ENCODE assay signal across 9 cellular contexts in the genomic region with DNA sequence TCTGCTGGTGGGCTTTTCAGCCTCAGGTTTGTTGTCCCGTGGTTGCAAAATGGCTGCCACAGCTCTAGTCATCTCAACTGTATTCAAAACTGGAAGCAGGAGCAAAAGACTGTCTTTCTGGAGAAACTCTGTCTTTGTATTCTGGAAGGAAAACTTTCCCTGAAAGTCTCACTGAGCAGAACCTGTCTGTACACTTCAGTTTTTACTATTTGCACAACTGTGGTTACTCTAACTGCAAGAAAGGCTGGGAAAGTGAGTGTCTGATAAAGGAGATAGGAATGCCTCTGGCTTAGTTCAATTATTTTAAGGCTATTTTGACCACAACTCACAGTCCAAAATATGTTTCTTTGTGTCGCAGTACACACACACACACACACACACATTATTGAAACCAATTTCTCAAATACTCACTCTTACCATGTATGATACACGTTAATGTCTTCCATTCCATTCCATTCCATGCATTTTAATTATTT. TPM values are rescaled to one million over a fixed set of nuclear protein-coding genes. Genes with fewer than 3 reads are reported as not detected.
A peak's percentile ranks its signal among the peaks of the same experiment; 100 is the strongest.
DNase-seq lines count a peak whose midpoint lies in the region; ATAC-seq and TF ChIP-seq lines count a peak whose summit lies in the region.
"Had no signal": no experiment of that assay in that cellular context is flagged by ENCODE, and none has a peak within 500 bp of the region (broad histone marks: within the 10 kb centered on the region; RNA-seq: fewer than 3 reads in every experiment).

No MANE protein-coding gene starts in this region.

- H3K4me1 ChIP-seq in cardiac muscle cell (ENCODE audit: low read depth) (peaks cover 7% of the 10 kb centered on the region), mesodermal cell (ENCODE audit: control insufficient read depth, insufficient read depth, low read length, poor library complexity, severe bottlenecking) (peaks cover 45% of the 10 kb centered on the region), uterus (peaks cover 27 to 36% of the 10 kb centered on the region in 2 donors), BE2C (peaks cover 7% of the 10 kb centered on the region)

- H3K4me3 ChIP-seq in cardiac muscle cell (no peak overlapping the region), choroid plexus epithelial cell (ENCODE audit: low read depth, low read length) (no peak overlapping the region), mesodermal cell (ENCODE audit: extremely low read depth, insufficient read depth, low read length, poor library complexity, severe bottlenecking) (no peak overlapping the region), uterus (no peak overlapping the region), BE2C (ENCODE audit: low read depth, low read length) (no peak overlapping the region)

- H3K9me3 ChIP-seq in cardiac muscle cell (ENCODE audit: low read depth) (no peaks in the 10 kb centered on the region), mesodermal cell (ENCODE audit: control insufficient read depth, low read length) (no peaks in the 10 kb centered on the region), uterus (no peaks in the 10 kb centered on the region), BE2C (no peaks in the 10 kb centered on the region)

- H3K27me3 ChIP-seq in cardiac muscle cell, result no peaks in the 10 kb centered on the region
- H3K27me3 ChIP-seq in uterus, result no peaks in the 10 kb centered on the region
- no peaks in the 10 kb centered on the region for H3K27me3 ChIP-seq in BE2C

- intact Hi-C loops in Right ventricle myocardium superior (cut with DNase I), result loop anchor here (5.0 kb wide), 1 partner anchor 41 kb away; no protein-coding TSS in a partner anchor
- intact Hi-C loops in uterus (cut with DNase I; ENCODE audit: low total_unique reads), result no loop called here

- DNase-seq in cardiac muscle cell (ENCODE audit: low read depth in 1 of 2, low spot score in 1 of 2), result peak in 1 of 2 donors; percentile 89
- no peak for DNase-seq in Right ventricle myocardium superior
- peak; percentile 95 for DNase-seq in choroid plexus epithelial cell (ENCODE audit: low read depth)
- no peak for DNase-seq in uterus
- no peak for DNase-seq in BE2C
- no peak for DNase-seq in activated T-cell treated with anti-CD3 and anti-CD28 coated beads for 4 hours
- DNase-seq: WERI-Rb-1 had no signal

- TF ChIP-seq CTCF in cardiac muscle cell (IDR thresholded peaks at IDR 0.05; ENCODE audit: low read depth, low read length) (no peak), choroid plexus epithelial cell (conservative IDR thresholded peaks at IDR 0.05; ENCODE audit: low read depth, low read length) (no peak), uterus (IDR thresholded peaks at IDR 0.05) (no peak), BE2C (IDR thresholded peaks at IDR 0.05; ENCODE audit: low read depth, low read length) (no peak)

- no peak for TF ChIP-seq POLR2A in uterus (IDR thresholded peaks at IDR 0.05)

- H3K36me3 ChIP-seq in cardiac muscle cell (no peaks in the 10 kb centered on the region), mesodermal cell (ENCODE audit: control insufficient read depth, insufficient read depth, low read length) (peaks cover 29% of the 10 kb centered on the region), uterus (no peaks in the 10 kb centered on the region), BE2C (peaks cover 3% of the 10 kb centered on the region)

- ATAC-seq in Right ventricle myocardium superior (ENCODE audit: poor library complexity) (no peak), GM21825 (IDR thresholded peaks at IDR 0.05; ENCODE audit: unreplicated experiment) (no peak)

- H3K27ac ChIP-seq in cardiac muscle cell (peak overlapping the region; percentile 72), mesodermal cell (ENCODE audit: low read depth, low read length, severe bottlenecking) (peak overlapping the region; percentile 90), uterus (peak overlapping the region; percentile 96 to 99)
- H3K27ac ChIP-seq: WERI-Rb-1 had no signal

- 84 to 91% methylated on average over 2 to 3 of the region's 3 CpGs for WGBS in mesodermal cell (ENCODE audit: insufficient coverage in 2 of 2), 2 experiments

RNA-seq across cellular contexts. Expression of gene EHD2, which starts 49.7 kb away (rescaled TPM):
- total RNA-seq in cardiac muscle cell (0.95 and 2.1 TPM in 2 replicates), Right ventricle myocardium superior (45.2 TPM), uterus (100 to 1,000 TPM in 1 of 4 donors, 10 to 100 TPM in 3; 72.0 to 198 (median 82.9) TPM)
- 0.64 and 2.7 TPM in 2 replicates for polyA plus RNA-seq in cardiac muscle cell
- polyA plus RNA-seq in mesodermal cell (2013, experiment 1 of 2), result 67.6 TPM
- 58.2 TPM for polyA plus RNA-seq in mesodermal cell (2013, experiment 2 of 2)
- 13.3 TPM for polyA plus RNA-seq in BE2C (2012; ENCODE audit: insufficient read depth, insufficient read length, low read depth)

RNA-seq across cellular contexts. Expression of gene BICRA, which starts 54.5 kb away (rescaled TPM):
- total RNA-seq in cardiac muscle cell (7.8 and 13.5 TPM in 2 replicates), Right ventricle myocardium superior (7.2 TPM), uterus (10 to 100 TPM in 3 of 4 donors, 1 to 10 TPM in 1; 2.0 to 28.1 (median 20.5) TPM)
- polyA plus RNA-seq in cardiac muscle cell, result 3.0 and 5.0 TPM in 2 replicates
- polyA plus RNA-seq in mesodermal cell (2013, experiment 1 of 2), result 16.5 TPM
- polyA plus RNA-seq in mesodermal cell (2013, experiment 2 of 2), result 15.0 TPM
- polyA plus RNA-seq in BE2C (2012; ENCODE audit: insufficient read depth, insufficient read length, low read depth), result 15.0 TPM

Comparison
In these comparisons a context has a peak if more than half of its experiments do, and no peak if none do; other contexts are left out.
1. RNA of gene EHD2, which starts 49.7 kb away (total RNA-seq): 72.0 to 198 TPM in uterus and 45.2 TPM in Right ventricle myocardium superior (single experiment); 0.95 to 2.1 TPM in cardiac muscle cell; every median in the first group is over 10 times any median in the second.
2. Peak in every context shown above with its lines, with median percentiles within 50 percentile points of each other: H3K27ac ChIP-seq.